ENCODE assay signal across 14 cellular contexts in the genomic region with DNA sequence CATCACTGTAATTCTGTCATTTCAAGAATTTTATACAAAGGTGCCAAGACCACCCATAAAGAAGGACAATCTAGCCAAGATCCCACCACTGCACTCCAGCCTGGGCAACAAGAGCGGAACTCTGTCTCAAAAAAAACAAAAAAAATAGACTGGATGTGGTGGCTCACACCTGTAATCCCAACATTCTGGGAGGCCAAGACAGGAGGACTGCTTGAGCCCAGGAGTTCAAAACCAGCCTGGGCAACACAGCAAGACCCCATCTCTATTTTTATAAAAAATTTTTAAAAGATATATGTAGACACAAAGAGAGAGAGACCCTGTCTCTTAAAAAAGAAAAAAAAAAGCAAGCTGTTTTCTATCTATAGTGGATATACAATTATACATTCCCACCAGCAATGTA.
"Had no signal": no experiment of that assay in that cellular context is flagged by ENCODE, and none has a peak within 500 bp of the region (broad histone marks: within the 10 kb centered on the region; RNA-seq: fewer than 3 reads in every experiment).

No MANE protein-coding gene starts in this region.

- DNase-seq: activated CD4-positive, alpha-beta T cell treated with anti-CD3 and anti-CD28 coated beads, Interleukin-2, amount 50 U/mL, for 1 hour; activated gamma-delta T cell treated with Interleukin-2 at 50 U/mL for 16 hours; activated T-cell treated with anti-CD3 and anti-CD28 coated beads, Interleukin-2, amount 50 U/mL, for 24 hours; dermis blood vessel endothelial cell; hippocampal formation; naive B cell; posterior cingulate gyrus; right cardiac atrium; small intestine; T-cell; upper lobe of left lung; WERI-Rb-1 had no signal

- H3K9me3 ChIP-seq: breast epithelium, upper lobe of left lung had no signal

- H3K36me3 ChIP-seq: breast epithelium had no signal

- H3K36me3 Mint-ChIP-seq: naive B cell had no signal

- H3K27me3 Mint-ChIP-seq: activated T-cell treated with anti-CD3 and anti-CD28 coated beads, Interleukin-2, amount 50 U/mL, for 24 hours; naive B cell; T-cell had no signal

- H3K9me3 Mint-ChIP-seq: activated T-cell treated with anti-CD3 and anti-CD28 coated beads, Interleukin-2, amount 50 U/mL, for 24 hours; naive B cell; stimulated activated effector memory CD8-positive, alpha-beta T cell treated with anti-CD3 and anti-CD28 coated beads, Interleukin-12 subunit alpha, Interleukin-12 subunit beta, amount 100 ng/mL, for 72 hours; T-cell had no signal

- ATAC-seq: right cardiac atrium; stimulated activated effector memory CD8-positive, alpha-beta T cell treated with anti-CD3 and anti-CD28 coated beads, Interleukin-12 subunit alpha, Interleukin-12 subunit beta, amount 100 ng/mL, for 72 hours; T-cell had no signal

- H3K27me3 ChIP-seq: breast epithelium, upper lobe of left lung had no signal

- H3K4me3 Mint-ChIP-seq: activated T-cell treated with anti-CD3 and anti-CD28 coated beads, Interleukin-2, amount 50 U/mL, for 24 hours; stimulated activated effector memory CD8-positive, alpha-beta T cell treated with anti-CD3 and anti-CD28 coated beads, Interleukin-12 subunit alpha, Interleukin-12 subunit beta, amount 100 ng/mL, for 72 hours had no signal

- FAIRE-seq: small intestine had no signal

- H3K4me3 ChIP-seq: breast epithelium, upper lobe of left lung had no signal

- H3K27ac Mint-ChIP-seq: activated T-cell treated with anti-CD3 and anti-CD28 coated beads, Interleukin-2, amount 50 U/mL, for 24 hours; stimulated activated effector memory CD8-positive, alpha-beta T cell treated with anti-CD3 and anti-CD28 coated beads, Interleukin-12 subunit alpha, Interleukin-12 subunit beta, amount 100 ng/mL, for 72 hours had no signal

- H3K27ac ChIP-seq: breast epithelium, upper lobe of left lung, WERI-Rb-1 had no signal
